In genomic region chr20:62165762-62166399, GRCh38 we compare ENCODE assay signal across 36 cellular contexts. TPM values are rescaled to one million over a fixed set of nuclear protein-coding genes. Genes with fewer than 3 reads are reported as not detected.
DNase-seq lines count a peak whose midpoint lies in the region; FAIRE-seq and TF ChIP-seq lines count a peak whose summit lies in the region.
"Had no signal": no experiment of that assay in that cellular context is flagged by ENCODE, and none has a peak within 500 bp of the region (broad histone marks: within the 10 kb centered on the region; RNA-seq: fewer than 3 reads in every experiment).

No MANE protein-coding gene starts in this region.

- TF ChIP-seq RAD21 in H1 (IDR thresholded peaks at IDR 0.05 in 1 of 2, conservative IDR thresholded peaks at IDR 0.05 in 1 of 2; ENCODE audit: low read depth in 2 of 2, low read length in 2 of 2) = no peak

- no peak overlapping the region for H4K5ac ChIP-seq in H1 (ENCODE audit: insufficient read length, low read depth, low read length)

- H3K79me1 ChIP-seq in H1 (ENCODE audit: low read depth, low read length) (no peaks in the 10 kb centered on the region), mesenchymal stem cell (replicated peaks; ENCODE audit: low read length, poor library complexity, severe bottlenecking) (peaks cover 28% of the 10 kb centered on the region)

- no peak overlapping the region for H2AK5ac ChIP-seq in H1 (ENCODE audit: low read depth, low read length)
- no peak overlapping the region for H2AK5ac ChIP-seq in mesenchymal stem cell (ENCODE audit: low read length, severe bottlenecking)

- H3K27me3 ChIP-seq in A673 (replicated peaks; ENCODE audit: insufficient read depth, low read depth, low read length, poor library complexity) (no peaks in the 10 kb centered on the region), H1 (replicated peaks in 1 of 4; ENCODE audit: control insufficient read depth in 3 of 4, extremely low read depth in 1 of 4, insufficient read depth in 3 of 4, low read length in 3 of 4) (no peaks in the 10 kb centered on the region), mesenchymal stem cell (ENCODE audit: control insufficient read depth in 1 of 2, insufficient read depth in 1 of 2, low read length in 2 of 2) (no peaks in the 10 kb centered on the region)
- H3K27me3 ChIP-seq: BLaER1 treated with 17β-estradiol and CSF1 and Interleukin-3, amounts not matched to agents 10 nM and 100 nM; cardiac muscle cell; left lung; ovary had no signal

- no peak overlapping the region; the same call in 1 of the 2 replicates for H2BK5ac ChIP-seq in H1 (ENCODE audit: low read depth, low read length)
- H2BK5ac ChIP-seq in mesenchymal stem cell (ENCODE audit: low read depth, low read length, poor library complexity, severe bottlenecking) = no peak overlapping the region

- H3K36me3 ChIP-seq in A673 (ENCODE audit: insufficient read depth, low read length, poor library complexity, severe bottlenecking) = peaks cover 43% of the 10 kb centered on the region
- H3K36me3 ChIP-seq in H1 (ENCODE audit: control insufficient read depth in 2 of 4, insufficient read depth in 4 of 4, low read length in 3 of 4) = peaks cover 11 to 52% (median 30%) of the 10 kb centered on the region in 4 experiments
- peaks cover 79 to 82% of the 10 kb centered on the region in 2 experiments for H3K36me3 ChIP-seq in mesenchymal stem cell (ENCODE audit: control insufficient read depth in 1 of 2, insufficient read depth in 2 of 2, low read depth in 1 of 2, low read length in 2 of 2)
- H3K36me3 ChIP-seq: ovary had no signal

- H4K91ac ChIP-seq in H1 (replicated peaks; ENCODE audit: insufficient read length, low read length) = no peak overlapping the region
- H4K91ac ChIP-seq in mesenchymal stem cell (ENCODE audit: low read length) = no peak overlapping the region

- H3K9me3 ChIP-seq in A673 (ENCODE audit: low read depth, low read length, poor library complexity, severe bottlenecking) (no peaks in the 10 kb centered on the region), H1 (ENCODE audit: insufficient read depth in 2 of 2, low read depth in 1 of 2, low read length in 1 of 2) (no peaks in the 10 kb centered on the region), mesenchymal stem cell (ENCODE audit: control insufficient read depth, low read length) (no peaks in the 10 kb centered on the region)
- H3K9me3 ChIP-seq: BLaER1 treated with 17β-estradiol and CSF1 and Interleukin-3, amounts not matched to agents 10 nM and 100 nM; left lung; ovary had no signal

- no peak overlapping the region for H2BK20ac ChIP-seq in H1 (ENCODE audit: low read length)

- TF ChIP-seq CTCF in A673 (conservative IDR thresholded peaks at IDR 0.05; ENCODE audit: low read depth, low read length) = no peak
- no peak for TF ChIP-seq CTCF in H1 (IDR thresholded peaks at IDR 0.05; ENCODE audit: control extremely low read depth in 1 of 3, insufficient read depth in 1 of 3, low read depth in 1 of 3, low read length in 3 of 3)

- no peak overlapping the region for H4K8ac ChIP-seq in H1 (ENCODE audit: extremely low read depth, insufficient read depth, low read length)
- peak overlapping the region; percentile 73 for H4K8ac ChIP-seq in mesenchymal stem cell (ENCODE audit: low read length)

- no peak overlapping the region for H3K56ac ChIP-seq in H1 (replicated peaks; ENCODE audit: insufficient read length, low read depth, low read length)

- H2BK120ac ChIP-seq in H1 (replicated peaks; ENCODE audit: low read depth, low read length) (no peak overlapping the region), mesenchymal stem cell (ENCODE audit: low read depth, low read length) (no peak overlapping the region)

- H2BK15ac ChIP-seq in H1 (ENCODE audit: low read length) (no peak overlapping the region), mesenchymal stem cell (ENCODE audit: low read depth, poor library complexity, severe bottlenecking) (no peak overlapping the region)

- H3K27ac ChIP-seq in A673 (ENCODE audit: low read depth, low read length, poor library complexity, severe bottlenecking) (peak overlapping the region; percentile 37), H1 (ENCODE audit: low read depth, low read length) (no peak overlapping the region), mesenchymal stem cell (ENCODE audit: low read length, poor library complexity, severe bottlenecking) (no peak overlapping the region)
- H3K27ac ChIP-seq: BLaER1 treated with 17β-estradiol and CSF1 and Interleukin-3, amounts not matched to agents 10 nM and 100 nM; cardiac muscle cell; left lung; ovary had no signal

- H3K18ac ChIP-seq in H1 (ENCODE audit: extremely low read depth, low read length) (no peak overlapping the region), mesenchymal stem cell (ENCODE audit: low read depth in 1 of 2, low read length in 2 of 2) (peak overlapping the region in 1 of 2 experiments; percentile 28)

- no peak for FAIRE-seq in H1 (lab: Jason Lieb, UNC)
- FAIRE-seq: frontal cortex, H54 had no signal

- H3K14ac ChIP-seq in H1 (ENCODE audit: insufficient read length) = no peak overlapping the region
- H3K14ac ChIP-seq in mesenchymal stem cell (ENCODE audit: low read length in 2 of 2) = no peak overlapping the region

- POLR2A ChIA-PET in A673 (lab: Charles Lee; ENCODE audit: low non-redundant PET) (no interaction called here), H1 (lab: Charles Lee; ENCODE audit: partially characterized antibody) (interaction anchor here (0.9 to 1.6 kb wide), 4 partner anchors 9 to 43 kb away, joined by 3 to 7 read pairs (median 4); no protein-coding TSS in a partner anchor)

- 88% methylated on average over 24 of the region's 25 CpGs; no CpG with 5 or more reads in 1 of the 2 experiments for WGBS in H1 (ENCODE audit: extremely low coverage in 1 of 2, insufficient coverage in 1 of 2, insufficient read length in 1 of 2, insufficient replicate concordance in 2 of 2, low coverage in 1 of 2, low lambda C conversion rate in 2 of 2, missing lambda C conversion rate in 1 of 2), 2 experiments
- WGBS in mesenchymal stem cell = 80% methylated on average over 25 of the region's 25 CpGs

- H3K79me2 ChIP-seq in H1 (ENCODE audit: control insufficient read depth in 1 of 2, insufficient read depth in 2 of 2, low read length in 2 of 2) = no peaks in the 10 kb centered on the region

- H3K4me1 ChIP-seq in A673 (ENCODE audit: insufficient read depth, low read length, poor library complexity, severe bottlenecking) (peaks cover 10% of the 10 kb centered on the region), H1 (replicated peaks in 1 of 4; ENCODE audit: control insufficient read depth in 3 of 4, insufficient read depth in 4 of 4, low read length in 3 of 4) (no peaks in the 10 kb centered on the region), mesenchymal stem cell (ENCODE audit: control insufficient read depth, insufficient read depth, low read depth, low read length) (peaks cover 11% of the 10 kb centered on the region)
- H3K4me1 ChIP-seq: left lung had no signal

- no peak for TF ChIP-seq POLR2A in H1 (IDR thresholded peaks at IDR 0.05; ENCODE audit: control extremely low read depth in 1 of 2, low read depth in 2 of 2, low read length in 2 of 2)

- H3K4me3 ChIP-seq in A673 (ENCODE audit: low read depth, low read length, poor library complexity, severe bottlenecking) (no peak overlapping the region), H1 (ENCODE audit: extremely low read depth in 1 of 4, insufficient read depth in 2 of 4, low read depth in 3 of 4, low read length in 4 of 4) (no peak overlapping the region), mesenchymal stem cell (ENCODE audit: insufficient read depth in 1 of 2, low read depth in 1 of 2, low read length in 2 of 2) (no peak overlapping the region)
- H3K4me3 ChIP-seq: BLaER1 treated with 17β-estradiol and CSF1 and Interleukin-3, amounts not matched to agents 10 nM and 100 nM; cardiac muscle cell; left lung; ovary had no signal

- intact Hi-C loops in A673 (cut with micrococcal nuclease; ENCODE audit: unreplicated experiment) = no loop called here

- TF ChIP-seq EP300 in H1 (IDR thresholded peaks at IDR 0.05; ENCODE audit: borderline replicate concordance in 1 of 2, low read depth in 2 of 2, low read length in 2 of 2) = no peak

- peak; percentile 57 for DNase-seq in A673 (ENCODE audit: low spot score)
- peak; percentile 93 for DNase-seq in HuH-7 (ENCODE audit: low spot score)
- DNase-seq in H1 (ENCODE audit: low read depth in 1 of 2, low spot score in 2 of 2) = no peak
- DNase-seq in mesenchymal stem cell = peak; percentile 51
- no peak for DNase-seq in medulla oblongata (ENCODE audit: extremely low spot score)
- no peak for DNase-seq in stimulated activated CD4-positive, alpha-beta T cell treated with anti-CD3 and anti-CD28 coated beads, Interleukin-4, amount 100 ng/mL, for 4 hours
- DNase-seq in DMS153 (lab: John Stamatoyannopoulos, UW) = no peak
- DNase-seq in activated naive CD4-positive, alpha-beta T cell treated with Interleukin-2 at 50 U/mL for 16 hours = no peak
- DNase-seq: activated CD4-positive, alpha-beta T cell treated with anti-CD3 and anti-CD28 coated beads, Interleukin-2, amount 10 ng/mL, durations not matched to agents 24 days and 14 days; activated T-cell treated with anti-CD3 and anti-CD28 coated beads, Interleukin-2, amount 50 U/mL, for 24 hours; anterior cingulate cortex; DMS79; endodermal cell; GDM1; hippocampal formation; Karpas-422; midbrain; naive thymus-derived CD4-positive, alpha-beta T cell; NCI-H1436; NCI-H345; NCI-H748 treated with DMSO at 0.1 percent for 48 hours; SHP77; stimulated activated CD4-positive, alpha-beta T cell treated with anti-CD3 and anti-CD28 coated beads, Interleukin-12 subunit alpha, Interleukin-12 subunit beta, amount 100 ng/mL, for 4 hours; stimulated activated CD4-positive, alpha-beta T cell treated with anti-CD3 and anti-CD28 coated beads, Interleukin-4, amount 100 ng/mL, for 1 hour; T-helper 9 cell; trophoblast cell had no signal

- no peak overlapping the region for H3K9ac ChIP-seq in H1 (replicated peaks in 1 of 4; ENCODE audit: extremely low read depth in 1 of 4, low read depth in 3 of 4, low read length in 3 of 4)
- H3K9ac ChIP-seq in mesenchymal stem cell (ENCODE audit: low read length) = peak overlapping the region; percentile 41
- H3K9ac ChIP-seq: BLaER1 treated with 17β-estradiol and CSF1 and Interleukin-3, amounts not matched to agents 10 nM and 100 nM had no signal

- H2BK12ac ChIP-seq in H1 (ENCODE audit: low read depth, low read length) = no peak overlapping the region
- no peak overlapping the region for H2BK12ac ChIP-seq in mesenchymal stem cell (ENCODE audit: low read length in 2 of 2)

- no peaks in the 10 kb centered on the region for H3K23me2 ChIP-seq in H1 (ENCODE audit: low read depth, low read length)

- no TSS peak for BruUV-seq in A673 (replicated peaks; lab: Mats Ljungman, UMichigan)

- CTCF ChIA-PET in A673 (lab: Charles Lee) (no interaction called here), H1 (lab: Charles Lee; ENCODE audit: partially characterized antibody) (interaction anchor here (1.3 to 2.1 kb wide), 3 partner anchors 7 to 30 kb away, joined by 4 to 6 read pairs (median 6); no protein-coding TSS in a partner anchor)

- H4K20me1 ChIP-seq in H1 (replicated peaks in 1 of 2; ENCODE audit: control insufficient read depth in 1 of 2, insufficient read depth in 2 of 2, low read length in 2 of 2) = peaks cover 4 to 24% of the 10 kb centered on the region in 2 experiments

- no peak overlapping the region for H3K4ac ChIP-seq in H1 (replicated peaks; ENCODE audit: insufficient read length, low read depth, low read length)
- H3K4ac ChIP-seq in mesenchymal stem cell (ENCODE audit: low read depth in 1 of 2, low read length in 2 of 2) = no peak overlapping the region

- H3K23ac ChIP-seq in H1 (ENCODE audit: insufficient read length) (no peak overlapping the region), mesenchymal stem cell (ENCODE audit: low read length in 2 of 2) (no peak overlapping the region)

- H3K4me2 ChIP-seq in H1 (ENCODE audit: insufficient read depth in 1 of 2, low read depth in 2 of 2, low read length in 2 of 2) (no peak overlapping the region), mesenchymal stem cell (ENCODE audit: low read length, poor library complexity, severe bottlenecking) (no peak overlapping the region)
- H3K4me2 ChIP-seq: BLaER1 treated with 17β-estradiol and CSF1 and Interleukin-3, amounts not matched to agents 10 nM and 100 nM had no signal

- H2AFZ ChIP-seq in H1 (ENCODE audit: low read length) = no peak overlapping the region
- no peak overlapping the region for H2AFZ ChIP-seq in mesenchymal stem cell (ENCODE audit: low read depth, low read length)

RNA-seq across cellular contexts. Expression of gene MTG2, which starts 16.9 kb away (rescaled TPM):
- total RNA-seq in A673 (2021) = 40.9 and 48.1 TPM in 2 replicates
- 22.8 and 24.1 TPM in 2 replicates for total RNA-seq in H1 (2021; fragmentation: NEBNext Ultra II Directional; extraction: Animal tissue kit (Norgen Biotek cat#: 25700))
- 14.4 and 24.7 TPM in 2 replicates for polyA plus RNA-seq in H1 (2011; rRNA removed)
- polyA plus RNA-seq in H1 (2011; cell fraction: cytosol; rRNA removed) = 18.4 TPM
- 19.7 TPM for polyA plus RNA-seq in H1 (2011; cell fraction: nucleus; rRNA removed)
- polyA plus RNA-seq in H1 (2012, experiment 1 of 2) = 17.7 to 22.3 TPM (median 18.6 TPM) in 4 replicates
- 18.3 TPM for polyA plus RNA-seq in H1 (2012, experiment 2 of 2)
- polyA plus RNA-seq in H1 (2013, experiment 1 of 2) = 23.6 TPM
- polyA plus RNA-seq in H1 (2013, experiment 2 of 2) = 23.9 TPM
- 7.7 and 10.8 TPM in 2 replicates for polyA minus RNA-seq in H1 (2011; rRNA and poly(A)+ RNA removed)
- polyA minus RNA-seq in H1 (2011; cell fraction: cytosol; rRNA and poly(A)+ RNA removed) = 8.8 TPM
- 12.1 TPM for polyA minus RNA-seq in H1 (2011; cell fraction: nucleus; rRNA and poly(A)+ RNA removed)
- polyA plus RNA-seq in mesenchymal stem cell (2013, experiment 1 of 2) = 27.8 TPM
- polyA plus RNA-seq in mesenchymal stem cell (2013, experiment 2 of 2) = 26.3 TPM

RNA-seq across cellular contexts. Expression of gene SS18L1, which starts 22.3 kb away (rescaled TPM):
- 34.7 and 39.6 TPM in 2 replicates for total RNA-seq in A673 (2021)
- 22.4 and 28.4 TPM in 2 replicates for total RNA-seq in H1 (2021; fragmentation: NEBNext Ultra II Directional; extraction: Animal tissue kit (Norgen Biotek cat#: 25700))
- polyA plus RNA-seq in H1 (2011; rRNA removed) = 29.7 and 36.6 TPM in 2 replicates
- polyA plus RNA-seq in H1 (2011; cell fraction: cytosol; rRNA removed) = 30.1 TPM
- polyA plus RNA-seq in H1 (2011; cell fraction: nucleus; rRNA removed) = 83.9 TPM
- 18.9 to 24.1 TPM (median 19.8 TPM) in 4 replicates for polyA plus RNA-seq in H1 (2012, experiment 1 of 2)
- 3.0 TPM for polyA plus RNA-seq in H1 (2012, experiment 2 of 2)
- polyA plus RNA-seq in H1 (2013, experiment 1 of 2) = 12.9 TPM
- polyA plus RNA-seq in H1 (2013, experiment 2 of 2) = 12.2 TPM
- polyA minus RNA-seq in H1 (2011; rRNA and poly(A)+ RNA removed) = 16.5 and 24.4 TPM in 2 replicates
- polyA minus RNA-seq in H1 (2011; cell fraction: cytosol; rRNA and poly(A)+ RNA removed) = 33.8 TPM
- 29.1 TPM for polyA minus RNA-seq in H1 (2011; cell fraction: nucleus; rRNA and poly(A)+ RNA removed)
- 7.1 TPM for polyA plus RNA-seq in mesenchymal stem cell (2013, experiment 1 of 2)
- polyA plus RNA-seq in mesenchymal stem cell (2013, experiment 2 of 2) = 6.1 TPM

RNA-seq across cellular contexts. Expression of gene PSMA7, which starts 22.7 kb away (rescaled TPM):
- total RNA-seq in A673 (2021) = 555 and 593 TPM in 2 replicates
- total RNA-seq in H1 (2021; fragmentation: NEBNext Ultra II Directional; extraction: Animal tissue kit (Norgen Biotek cat#: 25700)) = 339 and 361 TPM in 2 replicates
- 607 and 648 TPM in 2 replicates for polyA plus RNA-seq in H1 (2011; rRNA removed)
- 619 TPM for polyA plus RNA-seq in H1 (2011; cell fraction: cytosol; rRNA removed)
- polyA plus RNA-seq in H1 (2011; cell fraction: nucleus; rRNA removed) = 429 TPM
- polyA plus RNA-seq in H1 (2012, experiment 1 of 2) = 276 to 407 TPM (median 389 TPM) in 4 replicates
- polyA plus RNA-seq in H1 (2012, experiment 2 of 2) = 325 TPM
- polyA plus RNA-seq in H1 (2013, experiment 1 of 2) = 550 TPM
- 519 TPM for polyA plus RNA-seq in H1 (2013, experiment 2 of 2)
- polyA minus RNA-seq in H1 (2011; rRNA and poly(A)+ RNA removed) = 194 and 202 TPM in 2 replicates
- polyA minus RNA-seq in H1 (2011; cell fraction: cytosol; rRNA and poly(A)+ RNA removed) = 110 TPM
- 72.4 TPM for polyA minus RNA-seq in H1 (2011; cell fraction: nucleus; rRNA and poly(A)+ RNA removed)
- 378 TPM for polyA plus RNA-seq in mesenchymal stem cell (2013, experiment 1 of 2)
- polyA plus RNA-seq in mesenchymal stem cell (2013, experiment 2 of 2) = 392 TPM

RNA-seq across cellular contexts. Expression of gene LSM14B, which starts 43.6 kb away (rescaled TPM):
- 72.5 and 80.2 TPM in 2 replicates for total RNA-seq in A673 (2021)
- 65.6 and 70.0 TPM in 2 replicates for total RNA-seq in H1 (2021; fragmentation: NEBNext Ultra II Directional; extraction: Animal tissue kit (Norgen Biotek cat#: 25700))
- polyA plus RNA-seq in H1 (2011; rRNA removed) = 58.3 and 93.9 TPM in 2 replicates
- polyA plus RNA-seq in H1 (2011; cell fraction: cytosol; rRNA removed) = 55.5 TPM
- 80.3 TPM for polyA plus RNA-seq in H1 (2011; cell fraction: nucleus; rRNA removed)
- polyA plus RNA-seq in H1 (2012, experiment 1 of 2) = 62.5 to 71.2 TPM (median 67.6 TPM) in 4 replicates
- 24.0 TPM for polyA plus RNA-seq in H1 (2012, experiment 2 of 2)
- polyA plus RNA-seq in H1 (2013, experiment 1 of 2) = 46.2 TPM
- 45.5 TPM for polyA plus RNA-seq in H1 (2013, experiment 2 of 2)
- polyA minus RNA-seq in H1 (2011; rRNA and poly(A)+ RNA removed) = 51.4 and 62.8 TPM in 2 replicates
- 40.5 TPM for polyA minus RNA-seq in H1 (2011; cell fraction: cytosol; rRNA and poly(A)+ RNA removed)
- 38.9 TPM for polyA minus RNA-seq in H1 (2011; cell fraction: nucleus; rRNA and poly(A)+ RNA removed)
- polyA plus RNA-seq in mesenchymal stem cell (2013, experiment 1 of 2) = 32.2 TPM
- polyA plus RNA-seq in mesenchymal stem cell (2013, experiment 2 of 2) = 31.4 TPM

RNA-seq across cellular contexts. Expression of gene HRH3, which starts 54.2 kb away (rescaled TPM):
- 0.22 TPM in 1 of 2 replicates, not detected in the other for total RNA-seq in A673 (2021)
- 4.4 and 4.5 TPM in 2 replicates for total RNA-seq in H1 (2021; fragmentation: NEBNext Ultra II Directional; extraction: Animal tissue kit (Norgen Biotek cat#: 25700))
- 2.0 and 3.1 TPM in 2 replicates for polyA plus RNA-seq in H1 (2011; rRNA removed)
- polyA plus RNA-seq in H1 (2011; cell fraction: cytosol; rRNA removed) = 1.1 TPM
- 6.5 TPM for polyA plus RNA-seq in H1 (2011; cell fraction: nucleus; rRNA removed)
- 2.9 to 8.2 TPM (median 6.9 TPM) in 4 replicates for polyA plus RNA-seq in H1 (2012, experiment 1 of 2)
- polyA plus RNA-seq in H1 (2012, experiment 2 of 2) = 5.6 TPM
- polyA plus RNA-seq in H1 (2013, experiment 1 of 2) = 3.7 TPM
- polyA plus RNA-seq in H1 (2013, experiment 2 of 2) = 4.0 TPM
- polyA minus RNA-seq in H1 (2011; rRNA and poly(A)+ RNA removed) = 0.54 and 0.66 TPM in 2 replicates
- polyA minus RNA-seq in H1 (2011; cell fraction: cytosol; rRNA and poly(A)+ RNA removed) = 3.4 TPM
- 1.6 TPM for polyA minus RNA-seq in H1 (2011; cell fraction: nucleus; rRNA and poly(A)+ RNA removed)
- polyA plus RNA-seq in mesenchymal stem cell (2013, experiment 1 of 2) = not detected
- not detected for polyA plus RNA-seq in mesenchymal stem cell (2013, experiment 2 of 2)
- total RNA-seq: activated CD4-positive, alpha-beta T cell treated with anti-CD3 and anti-CD28 coated beads, Interleukin-2, amount 10 ng/mL, durations not matched to agents 24 days and 14 days; cardiac muscle cell; esophagus mucosa; HT1080; left lung; naive thymus-derived CD4-positive, alpha-beta T cell; OCI-LY7; ovary; subcutaneous adipose tissue had no signal
- polyA plus RNA-seq: cardiac muscle cell; naive thymus-derived CD4-positive, alpha-beta T cell; ovary had no signal

Comparison
In these comparisons a context has a peak if more than half of its experiments do, and no peak if none do; other contexts are left out.
1. DNase-seq: peak in A673 (single experiment), HuH-7 (single experiment) and mesenchymal stem cell (single experiment); none in H1 (0 of 2), medulla oblongata (single experiment), stimulated activated CD4-positive, alpha-beta T cell treated with anti-CD3 and anti-CD28 coated beads, Interleukin-4, amount 100 ng/mL, for 4 hours (0 of 2), DMS153 (single experiment) and activated naive CD4-positive, alpha-beta T cell treated with Interleukin-2 at 50 U/mL for 16 hours (single experiment).